ENCODE assay signal across 2 cellular contexts in the genomic region with DNA sequence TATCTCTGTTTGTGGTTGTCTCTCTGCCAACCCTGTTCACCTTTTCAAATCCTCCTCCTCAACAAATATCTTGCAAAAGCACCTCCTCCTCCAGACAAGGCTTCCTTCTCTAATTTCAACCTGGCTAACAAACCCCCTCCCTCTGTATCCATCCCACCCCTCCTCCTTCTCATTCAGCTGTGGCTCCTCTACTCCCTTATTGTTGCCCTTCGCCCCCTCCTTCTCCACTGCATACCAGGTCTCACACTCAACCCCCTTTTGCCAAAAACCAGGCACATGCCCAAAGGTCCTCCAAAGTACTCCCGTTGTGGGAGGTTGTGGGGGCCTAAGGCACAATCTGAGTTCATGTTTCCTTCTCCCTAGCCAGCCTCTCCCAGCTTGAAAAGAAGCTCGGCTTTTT.
A peak's percentile ranks its signal among the peaks of the same experiment; 100 is the strongest.
TF ChIP-seq lines count a peak whose summit lies in the region.

No MANE protein-coding gene starts in this region.

TF ChIP-seq in HEK293, 187 proteins besides CTCF, POLR2A, EP300 and RAD21:
- no peak for TF ChIP-seq ZNF133 (tag by site-specific recombination; IDR thresholded peaks at IDR 0.05)
- peak; percentile 58 for TF ChIP-seq EGR2 (tag by site-specific recombination; IDR thresholded peaks at IDR 0.05; ENCODE audit: low read depth)

TF ChIP-seq in K562, 482 proteins besides CTCF, POLR2A, EP300 and RAD21:
- TF ChIP-seq FOXP1 (CRISPR knock-in tag; IDR thresholded peaks at IDR 0.05), result no peak
- TF ChIP-seq CBFB (CRISPR knock-in tag; IDR thresholded peaks at IDR 0.05), result no peak
- TF ChIP-seq ZNF696 (CRISPR knock-in tag; conservative IDR thresholded peaks at IDR 0.05), result no peak
- TF ChIP-seq ZKSCAN1 (IDR thresholded peaks at IDR 0.05; ENCODE audit: low read depth, low read length), result no peak
- no peak for TF ChIP-seq ZNF79 (CRISPR knock-in tag; IDR thresholded peaks at IDR 0.05; ENCODE audit: low read depth)
- TF ChIP-seq ZSCAN29 (IDR thresholded peaks at IDR 0.05), result no peak
- TF ChIP-seq YY1 (IDR thresholded peaks at IDR 0.05; ENCODE audit: borderline replicate concordance in 1 of 3, control insufficient read depth in 1 of 3, extremely low read depth in 1 of 3, insufficient read depth in 3 of 3, insufficient read length in 1 of 3, insufficient replicate concordance in 2 of 3, low read depth in 1 of 3, low read length in 2 of 3), result no peak
- TF ChIP-seq, protein P1, sequence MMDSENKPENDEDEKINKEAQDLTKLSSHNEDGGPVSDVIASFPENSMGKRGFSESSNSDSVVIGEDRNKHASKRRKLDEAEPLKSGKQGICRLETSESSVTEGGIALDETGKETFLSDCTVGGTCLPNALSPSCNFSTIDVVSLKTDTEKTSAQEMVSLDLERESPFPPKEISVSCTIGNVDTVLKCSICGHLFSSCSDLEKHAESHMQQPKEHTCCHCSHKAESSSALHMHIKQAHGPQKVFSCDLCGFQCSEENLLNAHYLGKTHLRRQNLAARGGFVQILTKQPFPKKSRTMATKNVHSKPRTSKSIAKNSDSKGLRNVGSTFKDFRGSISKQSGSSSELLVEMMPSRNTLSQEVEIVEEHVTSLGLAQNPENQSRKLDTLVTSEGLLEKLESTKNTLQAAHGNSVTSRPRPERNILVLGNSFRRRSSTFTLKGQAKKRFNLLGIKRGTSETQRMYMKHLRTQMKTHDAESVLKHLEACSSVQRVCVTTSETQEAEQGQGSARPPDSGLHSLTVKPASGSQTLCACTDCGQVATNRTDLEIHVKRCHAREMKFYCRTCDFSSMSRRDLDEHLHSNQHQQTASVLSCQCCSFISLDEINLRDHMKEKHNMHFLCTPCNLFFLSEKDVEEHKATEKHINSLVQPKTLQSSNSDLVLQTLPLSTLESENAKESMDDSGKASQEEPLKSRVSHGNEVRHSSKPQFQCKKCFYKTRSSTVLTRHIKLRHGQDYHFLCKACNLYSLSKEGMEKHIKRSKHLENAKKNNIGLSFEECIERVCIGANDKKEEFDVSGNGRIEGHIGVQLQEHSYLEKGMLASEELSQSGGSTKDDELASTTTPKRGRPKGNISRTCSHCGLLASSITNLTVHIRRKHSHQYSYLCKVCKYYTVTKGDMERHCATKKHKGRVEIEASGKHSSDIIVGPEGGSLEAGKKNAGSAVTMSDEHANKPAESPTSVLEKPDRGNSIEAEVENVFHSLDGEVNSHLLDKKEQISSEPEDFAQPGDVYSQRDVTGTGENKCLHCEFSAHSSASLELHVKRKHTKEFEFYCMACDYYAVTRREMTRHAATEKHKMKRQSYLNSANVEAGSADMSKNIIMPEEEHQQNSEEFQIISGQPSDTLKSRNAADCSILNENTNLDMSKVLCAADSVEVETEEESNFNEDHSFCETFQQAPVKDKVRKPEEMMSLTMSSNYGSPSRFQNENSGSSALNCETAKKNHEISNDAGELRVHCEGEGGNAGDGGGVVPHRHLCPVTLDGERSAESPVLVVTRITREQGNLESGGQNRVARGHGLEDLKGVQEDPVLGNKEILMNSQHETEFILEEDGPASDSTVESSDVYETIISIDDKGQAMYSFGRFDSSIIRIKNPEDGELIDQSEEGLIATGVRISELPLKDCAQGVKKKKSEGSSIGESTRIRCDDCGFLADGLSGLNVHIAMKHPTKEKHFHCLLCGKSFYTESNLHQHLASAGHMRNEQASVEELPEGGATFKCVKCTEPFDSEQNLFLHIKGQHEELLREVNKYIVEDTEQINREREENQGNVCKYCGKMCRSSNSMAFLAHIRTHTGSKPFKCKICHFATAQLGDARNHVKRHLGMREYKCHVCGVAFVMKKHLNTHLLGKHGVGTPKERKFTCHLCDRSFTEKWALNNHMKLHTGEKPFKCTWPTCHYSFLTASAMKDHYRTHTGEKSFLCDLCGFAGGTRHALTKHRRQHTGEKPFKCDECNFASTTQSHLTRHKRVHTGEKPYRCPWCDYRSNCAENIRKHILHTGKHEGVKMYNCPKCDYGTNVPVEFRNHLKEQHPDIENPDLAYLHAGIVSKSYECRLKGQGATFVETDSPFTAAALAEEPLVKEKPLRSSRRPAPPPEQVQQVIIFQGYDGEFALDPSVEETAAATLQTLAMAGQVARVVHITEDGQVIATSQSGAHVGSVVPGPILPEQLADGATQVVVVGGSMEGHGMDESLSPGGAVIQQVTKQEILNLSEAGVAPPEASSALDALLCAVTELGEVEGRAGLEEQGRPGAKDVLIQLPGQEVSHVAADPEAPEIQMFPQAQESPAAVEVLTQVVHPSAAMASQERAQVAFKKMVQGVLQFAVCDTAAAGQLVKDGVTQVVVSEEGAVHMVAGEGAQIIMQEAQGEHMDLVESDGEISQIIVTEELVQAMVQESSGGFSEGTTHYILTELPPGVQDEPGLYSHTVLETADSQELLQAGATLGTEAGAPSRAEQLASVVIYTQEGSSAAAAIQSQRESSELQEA (IDR thresholded peaks at IDR 0.05; ENCODE audit: low read depth), result no peak
- no peak for TF ChIP-seq ZBTB7A (IDR thresholded peaks at IDR 0.05; ENCODE audit: borderline replicate concordance, control insufficient read depth, low read depth, low read length)
